13 cellular contexts compared by ENCODE assay signal in genomic region chr1:228465571-228466146, GRCh38. TPM values are rescaled to one million over a fixed set of nuclear protein-coding genes. Genes with fewer than 3 reads are reported as not detected.
DNase-seq lines count a peak whose midpoint lies in the region; ATAC-seq and TF ChIP-seq lines count a peak whose summit lies in the region.
"Had no signal": no experiment of that assay in that cellular context is flagged by ENCODE, and none has a peak within 500 bp of the region (broad histone marks: within the 10 kb centered on the region; RNA-seq: fewer than 3 reads in every experiment).

No MANE protein-coding gene starts in this region.

- H3K9me3 ChIP-seq in heart right ventricle (no peaks in the 10 kb centered on the region), psoas muscle (no peaks in the 10 kb centered on the region)
- H3K9me3 ChIP-seq: HAP-1 had no signal

- no peaks in the 10 kb centered on the region for H3K36me3 Mint-ChIP-seq in activated T-cell treated with anti-CD3 and anti-CD28 coated beads, Interleukin-2, amount 50 U/mL, for 4 hours (ENCODE audit: insufficient read depth)
- peaks cover 6% of the 10 kb centered on the region for H3K36me3 Mint-ChIP-seq in endothelial cell (ENCODE audit: low read depth, unreplicated experiment)

- no peak for DNase-seq in activated T-cell treated with anti-CD3 and anti-CD28 coated beads, Interleukin-2, amount 50 U/mL, for 4 hours
- DNase-seq in activated T-cell treated with anti-CD3 and anti-CD28 coated beads for 4 hours (no peak), RPMI8226 (peak; percentile 41), endothelial cell (ENCODE audit: low spot score) (no peak), heart right ventricle (no peak), psoas muscle (no peak)
- DNase-seq in stimulated activated CD8-positive, alpha-beta memory T cell treated with anti-CD3 and anti-CD28 coated beads, Interleukin-4, amount 100 ng/mL, for 48 hours: peak; percentile 39
- DNase-seq: kidney glomerular epithelial cell, NCI-H748 treated with DMSO at 0.1 percent for 48 hours, occipital lobe had no signal

- H3K27ac ChIP-seq in heart right ventricle: peak overlapping the region in 1 of 10 donors; percentile 44
- H3K27ac ChIP-seq in psoas muscle: no peak overlapping the region
- H3K27ac ChIP-seq: BLaER1 treated with 17β-estradiol and CSF1 and Interleukin-3, amounts not matched to agents 10 nM and 100 nM had no signal

- H3K27ac Mint-ChIP-seq in endothelial cell (ENCODE audit: unreplicated experiment): no peak overlapping the region

- no peaks in the 10 kb centered on the region for H3K9me3 Mint-ChIP-seq in activated T-cell treated with anti-CD3 and anti-CD28 coated beads, Interleukin-2, amount 50 U/mL, for 4 hours
- H3K9me3 Mint-ChIP-seq in endothelial cell (ENCODE audit: unreplicated experiment): no peaks in the 10 kb centered on the region

- WGBS in heart right ventricle, 2 donors: 50 to 55% methylated on average over 8 of the region's 8 CpGs
- 51 to 57% (median 54%) methylated on average over 8 of the region's 8 CpGs for WGBS in psoas muscle, 3 donors

- H3K27me3 Mint-ChIP-seq in activated T-cell treated with anti-CD3 and anti-CD28 coated beads, Interleukin-2, amount 50 U/mL, for 4 hours (ENCODE audit: low read depth): peaks cover 15% of the 10 kb centered on the region
- peaks cover 20% of the 10 kb centered on the region for H3K27me3 Mint-ChIP-seq in endothelial cell (ENCODE audit: unreplicated experiment)

- ATAC-seq in activated T-cell treated with anti-CD3 and anti-CD28 coated beads, Interleukin-2, amount 50 U/mL, for 4 hours: no peak
- no peak for ATAC-seq in heart right ventricle
- ATAC-seq in HG03139 (IDR thresholded peaks at IDR 0.05; ENCODE audit: unreplicated experiment): no peak
- ATAC-seq in psoas muscle: no peak

- peaks cover 7 to 100% (median 99%) of the 10 kb centered on the region in 7 donors for H3K27me3 ChIP-seq in heart right ventricle
- peaks cover 7 to 95% (median 35%) of the 10 kb centered on the region in 3 donors for H3K27me3 ChIP-seq in psoas muscle (ENCODE audit: insufficient read depth in 3 of 3, low read length in 2 of 3)

- peaks cover 37% of the 10 kb centered on the region for H3K4me1 Mint-ChIP-seq in activated T-cell treated with anti-CD3 and anti-CD28 coated beads, Interleukin-2, amount 50 U/mL, for 4 hours (ENCODE audit: low read depth)
- peaks cover 13% of the 10 kb centered on the region for H3K4me1 Mint-ChIP-seq in endothelial cell (ENCODE audit: unreplicated experiment)

- TF ChIP-seq CTCF in endothelial cell (IDR thresholded peaks at IDR 0.05; ENCODE audit: unreplicated experiment) (no peak), heart right ventricle (IDR thresholded peaks at IDR 0.05) (no peak), psoas muscle (IDR thresholded peaks at IDR 0.05) (no peak)

- intact Hi-C loops in heart right ventricle (cut with DNase I) (no loop called here), psoas muscle (cut with DNase I) (no loop called here)

- H3K4me3 ChIP-seq in heart right ventricle: no peak overlapping the region
- no peak overlapping the region for H3K4me3 ChIP-seq in psoas muscle
- H3K4me3 ChIP-seq: BLaER1 treated with 17β-estradiol and CSF1 and Interleukin-3, amounts not matched to agents 10 nM and 100 nM; HAP-1 had no signal

- peak overlapping the region; percentile 79 for H3K4me3 Mint-ChIP-seq in activated T-cell treated with anti-CD3 and anti-CD28 coated beads, Interleukin-2, amount 50 U/mL, for 4 hours
- peak overlapping the region; percentile 91 for H3K4me3 Mint-ChIP-seq in endothelial cell (ENCODE audit: unreplicated experiment)

- peaks cover 0 to 26% (median 15%) of the 10 kb centered on the region in 9 donors for H3K4me1 ChIP-seq in heart right ventricle
- H3K4me1 ChIP-seq in psoas muscle: peaks cover 17% of the 10 kb centered on the region

- no peaks in the 10 kb centered on the region for H3K36me3 ChIP-seq in heart right ventricle
- no peaks in the 10 kb centered on the region for H3K36me3 ChIP-seq in psoas muscle (ENCODE audit: insufficient read depth in 1 of 2, low read depth in 1 of 2)
- H3K36me3 ChIP-seq: BLaER1 treated with 17β-estradiol and CSF1 and Interleukin-3, amounts not matched to agents 10 nM and 100 nM; HAP-1 had no signal

RNA-seq across cellular contexts. Expression of gene RNF187, which starts 21.5 kb away (rescaled TPM):
- total RNA-seq in activated T-cell treated with anti-CD3 and anti-CD28 coated beads, Interleukin-2, amount 50 U/mL, for 4 hours: 100 to 1,000 TPM in 2 of 3 donors, 10 to 100 TPM in 1; 99.6 to 108 (median 106) TPM
- total RNA-seq in endothelial cell (ENCODE audit: unreplicated experiment) (153 TPM), heart right ventricle (10 to 100 TPM; 79.1 to 99.7 (median 89.9) TPM), psoas muscle (100 to 1,000 TPM in 3 of 4 donors, 10 to 100 TPM in 1; 85.2 to 167 (median 122) TPM)
- polyA plus RNA-seq in heart right ventricle (10 to 100 TPM; 18.9 to 37.2 TPM), psoas muscle (10 to 100 TPM; 34.8 to 79.1 (median 76.0) TPM)

RNA-seq across cellular contexts. Expression of gene TRIM17, which starts 49.0 kb away (rescaled TPM):
- 1 to 10 TPM in 1 of 3 donors, under 1 TPM in 2; 0.57 to 1.1 (median 0.66) TPM for total RNA-seq in activated T-cell treated with anti-CD3 and anti-CD28 coated beads, Interleukin-2, amount 50 U/mL, for 4 hours
- total RNA-seq in endothelial cell (ENCODE audit: unreplicated experiment): 2.3 TPM
- total RNA-seq in heart right ventricle: under 1 TPM in 7 of 10 donors, not detected in 3; 0.14 to 0.44 (median 0.34) TPM
- under 1 TPM; 0.20 to 0.37 TPM for polyA plus RNA-seq in heart right ventricle
- total RNA-seq in psoas muscle: not detected
- under 1 TPM in 1 of 3 donors, not detected in 2; 0.03 TPM for polyA plus RNA-seq in psoas muscle

RNA-seq across cellular contexts. Expression of gene TRIM11, which starts 59.0 kb away (rescaled TPM):
- 10 to 100 TPM; 43.8 to 47.5 (median 46.6) TPM for total RNA-seq in activated T-cell treated with anti-CD3 and anti-CD28 coated beads, Interleukin-2, amount 50 U/mL, for 4 hours
- total RNA-seq in endothelial cell (ENCODE audit: unreplicated experiment) (39.9 TPM), heart right ventricle (10 to 100 TPM in 1 of 10 donors, 1 to 10 TPM in 9; 5.2 to 11.2 (median 6.9) TPM), psoas muscle (1 to 10 TPM; 2.8 to 4.5 (median 4.0) TPM)
- polyA plus RNA-seq in heart right ventricle (1 to 10 TPM; 7.1 to 8.8 TPM), psoas muscle (1 to 10 TPM; 3.1 to 6.3 (median 3.6) TPM)

Comparison
In these comparisons a context has a peak if more than half of its experiments do, and no peak if none do; other contexts are left out.
1. DNase-seq: peak in RPMI8226 (single experiment) and stimulated activated CD8-positive, alpha-beta memory T cell treated with anti-CD3 and anti-CD28 coated beads, Interleukin-4, amount 100 ng/mL, for 48 hours (single experiment); none in activated T-cell treated with anti-CD3 and anti-CD28 coated beads, Interleukin-2, amount 50 U/mL, for 4 hours (single experiment), activated T-cell treated with anti-CD3 and anti-CD28 coated beads for 4 hours (single experiment), endothelial cell (single experiment), heart right ventricle (0 of 2) and psoas muscle (0 of 2).